Comparison of ENCODE assay signal across 2 cellular contexts in the genomic region with DNA sequence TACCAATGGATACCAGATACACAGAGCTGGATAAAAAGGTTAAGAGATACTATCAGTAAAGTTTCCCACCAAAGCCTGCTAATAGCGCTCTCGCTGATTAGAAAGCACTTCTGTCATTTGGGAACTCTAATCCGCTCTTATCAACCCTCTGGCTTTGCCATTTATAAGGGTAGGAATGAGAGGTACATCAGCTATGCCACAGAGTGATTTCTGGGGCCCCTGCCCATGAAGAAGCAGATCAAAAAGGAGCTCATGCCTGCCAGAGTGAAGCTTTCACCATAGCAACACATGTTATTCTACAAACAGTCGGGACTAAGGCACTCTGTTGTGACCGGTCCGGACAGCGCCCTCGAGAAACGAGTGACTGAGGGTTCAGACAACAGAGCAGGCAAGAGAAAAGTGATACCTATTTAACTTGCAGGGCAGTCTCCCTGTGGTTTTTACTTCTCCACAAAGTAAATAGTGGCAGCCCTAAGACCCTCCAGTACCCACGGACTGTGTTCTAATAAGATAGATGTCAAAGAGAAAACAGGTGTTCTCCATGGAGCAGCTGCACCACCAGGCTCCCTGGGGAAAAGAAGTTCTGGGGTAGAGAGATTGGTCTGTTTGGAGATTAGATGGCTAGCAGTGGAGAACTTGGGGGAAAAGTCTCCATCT.
TF ChIP-seq lines count a peak whose summit lies in the region.

No MANE protein-coding gene starts in this region.

TF ChIP-seq in SK-N-SH, 30 proteins besides CTCF, POLR2A, EP300 and RAD21 (continued from another document):
- TF ChIP-seq IRF3 (IDR thresholded peaks at IDR 0.05; ENCODE audit: low read depth, low read length) (no peak), MXI1 (IDR thresholded peaks at IDR 0.05; ENCODE audit: low read depth, low read length) (peak; percentile 51; the same call in 1 of the 2 replicates), RFX5 (IDR thresholded peaks at IDR 0.05; ENCODE audit: low read length) (no peak), CHD2 (IDR thresholded peaks at IDR 0.05; ENCODE audit: low read length, partially characterized antibody) (peak; percentile 31), GATA2 (CRISPR knock-in tag; IDR thresholded peaks at IDR 0.05) (peak; percentile 87), MEF2A (IDR thresholded peaks at IDR 0.05; ENCODE audit: borderline replicate concordance, low read depth) (no peak)
- TF ChIP-seq, protein P1, sequence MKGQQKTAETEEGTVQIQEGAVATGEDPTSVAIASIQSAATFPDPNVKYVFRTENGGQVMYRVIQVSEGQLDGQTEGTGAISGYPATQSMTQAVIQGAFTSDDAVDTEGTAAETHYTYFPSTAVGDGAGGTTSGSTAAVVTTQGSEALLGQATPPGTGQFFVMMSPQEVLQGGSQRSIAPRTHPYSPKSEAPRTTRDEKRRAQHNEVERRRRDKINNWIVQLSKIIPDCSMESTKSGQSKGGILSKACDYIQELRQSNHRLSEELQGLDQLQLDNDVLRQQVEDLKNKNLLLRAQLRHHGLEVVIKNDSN (IDR thresholded peaks at IDR 0.05; ENCODE audit: borderline replicate concordance, low read depth) = no peak

TF ChIP-seq in SK-N-SH treated with all-trans-retinoic acid at 6 μM for 48 hours, 23 proteins besides CTCF, POLR2A, EP300 and RAD21 (continued from another document):
- TF ChIP-seq, protein P2, sequence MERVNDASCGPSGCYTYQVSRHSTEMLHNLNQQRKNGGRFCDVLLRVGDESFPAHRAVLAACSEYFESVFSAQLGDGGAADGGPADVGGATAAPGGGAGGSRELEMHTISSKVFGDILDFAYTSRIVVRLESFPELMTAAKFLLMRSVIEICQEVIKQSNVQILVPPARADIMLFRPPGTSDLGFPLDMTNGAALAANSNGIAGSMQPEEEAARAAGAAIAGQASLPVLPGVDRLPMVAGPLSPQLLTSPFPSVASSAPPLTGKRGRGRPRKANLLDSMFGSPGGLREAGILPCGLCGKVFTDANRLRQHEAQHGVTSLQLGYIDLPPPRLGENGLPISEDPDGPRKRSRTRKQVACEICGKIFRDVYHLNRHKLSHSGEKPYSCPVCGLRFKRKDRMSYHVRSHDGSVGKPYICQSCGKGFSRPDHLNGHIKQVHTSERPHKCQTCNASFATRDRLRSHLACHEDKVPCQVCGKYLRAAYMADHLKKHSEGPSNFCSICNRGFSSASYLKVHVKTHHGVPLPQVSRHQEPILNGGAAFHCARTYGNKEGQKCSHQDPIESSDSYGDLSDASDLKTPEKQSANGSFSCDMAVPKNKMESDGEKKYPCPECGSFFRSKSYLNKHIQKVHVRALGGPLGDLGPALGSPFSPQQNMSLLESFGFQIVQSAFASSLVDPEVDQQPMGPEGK (CRISPR knock-in tag; IDR thresholded peaks at IDR 0.05; ENCODE audit: borderline replicate concordance) = no peak
- TF ChIP-seq ZFP3 (CRISPR knock-in tag; IDR thresholded peaks at IDR 0.05) (no peak), CSRNP3 (CRISPR knock-in tag; IDR thresholded peaks at IDR 0.05) (no peak), RARB (CRISPR knock-in tag; IDR thresholded peaks at IDR 0.05) (no peak), PPARA (CRISPR knock-in tag; IDR thresholded peaks at IDR 0.05; ENCODE audit: borderline replicate concordance) (no peak), TOX (CRISPR knock-in tag; IDR thresholded peaks at IDR 0.05; ENCODE audit: borderline replicate concordance) (no peak), GLIS3 (CRISPR knock-in tag; IDR thresholded peaks at IDR 0.05) (no peak), ZNF70 (CRISPR knock-in tag; IDR thresholded peaks at IDR 0.05) (no peak), ARNTL (CRISPR knock-in tag; IDR thresholded peaks at IDR 0.05; ENCODE audit: borderline replicate concordance, low read depth) (no peak), SNAI2 (CRISPR knock-in tag; IDR thresholded peaks at IDR 0.05) (no peak), OSR1 (CRISPR knock-in tag; IDR thresholded peaks at IDR 0.05) (no peak), TSHZ2 (CRISPR knock-in tag; IDR thresholded peaks at IDR 0.05) (no peak), ZFP30 (CRISPR knock-in tag; IDR thresholded peaks at IDR 0.05) (no peak), BACH2 (CRISPR knock-in tag; IDR thresholded peaks at IDR 0.05; ENCODE audit: borderline replicate concordance) (no peak)
- TF ChIP-seq, protein P3, sequence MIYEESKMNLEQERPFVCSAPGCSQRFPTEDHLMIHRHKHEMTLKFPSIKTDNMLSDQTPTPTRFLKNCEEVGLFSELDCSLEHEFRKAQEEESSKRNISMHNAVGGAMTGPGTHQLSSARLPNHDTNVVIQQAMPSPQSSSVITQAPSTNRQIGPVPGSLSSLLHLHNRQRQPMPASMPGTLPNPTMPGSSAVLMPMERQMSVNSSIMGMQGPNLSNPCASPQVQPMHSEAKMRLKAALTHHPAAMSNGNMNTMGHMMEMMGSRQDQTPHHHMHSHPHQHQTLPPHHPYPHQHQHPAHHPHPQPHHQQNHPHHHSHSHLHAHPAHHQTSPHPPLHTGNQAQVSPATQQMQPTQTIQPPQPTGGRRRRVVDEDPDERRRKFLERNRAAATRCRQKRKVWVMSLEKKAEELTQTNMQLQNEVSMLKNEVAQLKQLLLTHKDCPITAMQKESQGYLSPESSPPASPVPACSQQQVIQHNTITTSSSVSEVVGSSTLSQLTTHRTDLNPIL (CRISPR knock-in tag; IDR thresholded peaks at IDR 0.05; ENCODE audit: low read depth) = no peak
